Comparison of ENCODE assay signal across 8 cellular contexts in the genomic region with DNA sequence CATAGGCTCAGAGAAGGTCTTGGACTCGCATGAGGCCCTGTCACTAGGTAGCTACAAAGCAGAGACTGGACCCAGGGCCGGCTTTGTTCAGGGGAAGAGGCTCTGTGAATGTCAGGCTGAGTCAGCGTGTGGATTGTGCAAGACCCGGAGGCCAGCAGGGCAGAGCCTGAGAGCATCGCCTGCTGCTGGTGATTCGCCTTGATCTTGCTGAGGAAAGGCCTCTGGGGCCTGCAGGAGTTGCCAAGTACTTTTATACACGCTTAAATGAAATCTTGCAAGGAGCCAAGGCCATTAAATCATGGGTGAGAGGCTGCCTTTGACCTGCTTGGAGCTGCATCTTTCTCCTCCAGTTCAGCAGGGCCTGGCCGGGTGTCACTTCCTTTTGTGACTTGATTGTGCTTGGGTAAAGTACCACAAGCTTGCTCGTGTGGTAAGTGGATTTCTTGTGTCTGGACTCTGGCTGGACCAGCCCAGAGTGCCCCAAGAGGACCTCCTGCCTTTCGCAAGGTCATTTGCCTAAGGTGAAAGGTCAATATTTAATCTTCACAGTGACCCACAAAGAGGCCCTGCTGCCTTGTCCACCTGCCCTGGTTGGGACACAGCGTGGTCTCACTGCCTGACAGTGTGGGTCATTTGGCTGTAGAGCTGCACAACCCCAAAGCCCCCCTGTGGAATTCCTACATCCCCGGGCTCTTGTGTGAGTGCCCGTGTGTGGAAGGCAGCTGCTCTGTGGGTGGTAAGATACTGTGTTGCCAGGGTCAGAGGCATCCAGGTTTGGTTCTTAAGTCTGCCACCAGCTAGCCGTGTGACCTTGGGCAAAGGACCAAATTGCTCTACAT. TPM values are rescaled to one million over a fixed set of nuclear protein-coding genes. Genes with fewer than 3 reads are reported as not detected.
DNase-seq lines count a peak whose midpoint lies in the region; ATAC-seq and TF ChIP-seq lines count a peak whose summit lies in the region.

No MANE protein-coding gene starts in this region.

- DNase-seq in A673 (ENCODE audit: low spot score) = peak; percentile 73
- peak; percentile 97 for DNase-seq in HFFc6
- DNase-seq in T1000 (lab: John Stamatoyannopoulos, UW) = peak; percentile 91
- peak; percentile 50 for DNase-seq in inferior parietal cortex (ENCODE audit: extremely low spot score)

- CTCF ChIA-PET in A673 (lab: Charles Lee) = no interaction called here

- H3K27me3 ChIP-seq in A673 (replicated peaks; ENCODE audit: insufficient read depth, low read depth, low read length, poor library complexity) = no peaks in the 10 kb centered on the region

- no peak for TF ChIP-seq CTCF in A673 (conservative IDR thresholded peaks at IDR 0.05; ENCODE audit: low read depth, low read length)
- no peak for TF ChIP-seq CTCF in HFFc6 (IDR thresholded peaks at IDR 0.05)
- no peak for TF ChIP-seq CTCF in brain (conservative IDR thresholded peaks at IDR 0.05)

- peaks cover 39% of the 10 kb centered on the region for H3K36me3 Mint-ChIP-seq in HFFc6 (ENCODE audit: low read depth)
- peaks cover 65% of the 10 kb centered on the region for H3K36me3 Mint-ChIP-seq in brain

- H3K9me3 Mint-ChIP-seq in HFFc6 (no peaks in the 10 kb centered on the region), brain (peaks cover 10 to 43% (median 27%) of the 10 kb centered on the region in 5 experiments)

- H3K27ac Mint-ChIP-seq in HFFc6 = peak overlapping the region; percentile 92
- H3K27ac Mint-ChIP-seq in brain = peak overlapping the region; percentile 82 to 96 (median 90)

- no TSS peak for BruUV-seq in A673 (replicated peaks; lab: Mats Ljungman, UMichigan)

- H3K4me1 ChIP-seq in A673 (ENCODE audit: insufficient read depth, low read length, poor library complexity, severe bottlenecking) = peaks cover 21% of the 10 kb centered on the region

- POLR2A ChIA-PET in A673 (lab: Charles Lee; ENCODE audit: low non-redundant PET) = no interaction called here

- intact Hi-C loops in A673 (cut with micrococcal nuclease; ENCODE audit: unreplicated experiment) = no loop called here

- H3K9me3 ChIP-seq in A673 (ENCODE audit: low read depth, low read length, poor library complexity, severe bottlenecking) = peaks cover 4% of the 10 kb centered on the region

- H3K27ac ChIP-seq in A673 (ENCODE audit: low read depth, low read length, poor library complexity, severe bottlenecking) (peak overlapping the region; percentile 47), skin epidermis (peak overlapping the region; percentile 18 to 92 (median 80))

- H3K4me1 Mint-ChIP-seq in HFFc6 (ENCODE audit: low read depth) (peaks cover 97% of the 10 kb centered on the region), brain (peaks cover 78% of the 10 kb centered on the region)

- ATAC-seq in HG03460 (IDR thresholded peaks at IDR 0.05; ENCODE audit: unreplicated experiment) (no peak), HG03196 (IDR thresholded peaks at IDR 0.05; ENCODE audit: unreplicated experiment) (no peak)

- H3K27me3 Mint-ChIP-seq in HFFc6 (ENCODE audit: insufficient read depth) = no peaks in the 10 kb centered on the region; the same call in 1 of the 2 replicates
- H3K27me3 Mint-ChIP-seq in brain = peaks cover 3% of the 10 kb centered on the region

- H3K4me3 ChIP-seq in A673 (ENCODE audit: low read depth, low read length, poor library complexity, severe bottlenecking) = no peak overlapping the region
- H3K4me3 ChIP-seq in skin epidermis = no peak overlapping the region

- peak overlapping the region; percentile 66 for H3K4me3 Mint-ChIP-seq in HFFc6
- peak overlapping the region in 2 of 5 experiments; percentile 20 to 32 for H3K4me3 Mint-ChIP-seq in brain

- no peaks in the 10 kb centered on the region for H3K36me3 ChIP-seq in A673 (ENCODE audit: insufficient read depth, low read length, poor library complexity, severe bottlenecking)

RNA-seq across cellular contexts. Expression of gene SH2D4B, which starts 38.6 kb away (rescaled TPM):
- total RNA-seq in A673 (2021) = 0.07 and 0.19 TPM in 2 replicates
- total RNA-seq in HFFc6 (2021; fragmentation: NEBNext Ultra II Directional; extraction: Animal tissue kit (Norgen Biotek cat#: 25700)) = not detected
- not detected for polyA plus RNA-seq in brain (ENCODE audit: insufficient read depth, low read depth, low replicate concordance)

RNA-seq across cellular contexts. Expression of gene TSPAN14, which starts 44.9 kb away (rescaled TPM):
- total RNA-seq in A673 (2021) = 50.4 and 55.8 TPM in 2 replicates
- 10 to 100 TPM; 72.9 to 96.2 (median 84.5) TPM for total RNA-seq in HFFc6 (2021; fragmentation: NEBNext Ultra II Directional; extraction: Animal tissue kit (Norgen Biotek cat#: 25700))
- polyA plus RNA-seq in brain (ENCODE audit: insufficient read depth, low read depth, low replicate concordance) = 70.4 TPM
